In the genomic region with DNA sequence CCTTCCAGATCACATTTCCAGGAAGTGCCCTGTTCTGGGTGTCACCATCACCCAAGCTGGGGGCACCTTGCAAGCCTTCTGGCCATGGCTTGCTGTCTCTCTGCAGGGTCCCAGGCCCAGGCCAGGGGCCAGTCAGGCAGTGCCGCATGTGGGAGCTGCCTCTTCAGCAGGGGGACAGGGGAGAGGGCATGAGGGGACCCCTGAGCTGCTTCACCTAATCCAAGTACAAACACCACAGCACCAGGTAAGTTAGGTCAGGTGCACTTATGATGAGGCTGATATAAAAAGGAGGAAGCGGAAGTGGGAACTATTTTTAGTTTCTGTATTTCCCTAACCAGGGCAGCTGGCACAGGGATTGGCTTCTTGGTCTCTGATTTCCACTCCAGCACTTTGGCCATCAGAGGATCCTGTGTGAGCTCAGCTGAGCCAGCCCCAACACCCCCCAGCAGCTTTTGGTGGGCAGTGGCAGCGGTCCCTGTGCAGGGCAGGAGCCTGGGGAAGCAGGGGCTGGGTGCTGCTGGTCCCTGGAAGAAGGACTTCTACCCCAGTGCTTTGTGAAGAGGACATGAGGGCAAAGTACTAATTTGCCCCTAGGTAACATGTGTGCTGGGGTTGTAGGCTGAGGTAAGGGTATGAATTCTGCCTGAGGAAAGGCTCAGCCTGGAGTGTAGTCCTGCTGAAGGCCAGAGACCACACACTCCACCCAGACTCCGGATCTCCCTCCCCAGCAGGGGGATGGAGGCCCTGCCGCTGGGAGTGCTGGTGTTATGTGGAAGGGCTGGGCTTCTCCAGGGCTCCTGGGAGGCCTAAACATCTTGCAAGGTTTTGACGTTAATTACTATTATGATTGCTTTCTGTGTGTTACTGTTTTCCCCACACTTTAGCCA, we compare ENCODE assay signal across 2 cellular contexts.
TF ChIP-seq lines count a peak whose summit lies in the region.

No MANE protein-coding gene starts in this region.

TF ChIP-seq in SK-N-SH, 30 proteins besides CTCF, POLR2A, EP300 and RAD21 (continued from another document):
- TF ChIP-seq, protein P1, sequence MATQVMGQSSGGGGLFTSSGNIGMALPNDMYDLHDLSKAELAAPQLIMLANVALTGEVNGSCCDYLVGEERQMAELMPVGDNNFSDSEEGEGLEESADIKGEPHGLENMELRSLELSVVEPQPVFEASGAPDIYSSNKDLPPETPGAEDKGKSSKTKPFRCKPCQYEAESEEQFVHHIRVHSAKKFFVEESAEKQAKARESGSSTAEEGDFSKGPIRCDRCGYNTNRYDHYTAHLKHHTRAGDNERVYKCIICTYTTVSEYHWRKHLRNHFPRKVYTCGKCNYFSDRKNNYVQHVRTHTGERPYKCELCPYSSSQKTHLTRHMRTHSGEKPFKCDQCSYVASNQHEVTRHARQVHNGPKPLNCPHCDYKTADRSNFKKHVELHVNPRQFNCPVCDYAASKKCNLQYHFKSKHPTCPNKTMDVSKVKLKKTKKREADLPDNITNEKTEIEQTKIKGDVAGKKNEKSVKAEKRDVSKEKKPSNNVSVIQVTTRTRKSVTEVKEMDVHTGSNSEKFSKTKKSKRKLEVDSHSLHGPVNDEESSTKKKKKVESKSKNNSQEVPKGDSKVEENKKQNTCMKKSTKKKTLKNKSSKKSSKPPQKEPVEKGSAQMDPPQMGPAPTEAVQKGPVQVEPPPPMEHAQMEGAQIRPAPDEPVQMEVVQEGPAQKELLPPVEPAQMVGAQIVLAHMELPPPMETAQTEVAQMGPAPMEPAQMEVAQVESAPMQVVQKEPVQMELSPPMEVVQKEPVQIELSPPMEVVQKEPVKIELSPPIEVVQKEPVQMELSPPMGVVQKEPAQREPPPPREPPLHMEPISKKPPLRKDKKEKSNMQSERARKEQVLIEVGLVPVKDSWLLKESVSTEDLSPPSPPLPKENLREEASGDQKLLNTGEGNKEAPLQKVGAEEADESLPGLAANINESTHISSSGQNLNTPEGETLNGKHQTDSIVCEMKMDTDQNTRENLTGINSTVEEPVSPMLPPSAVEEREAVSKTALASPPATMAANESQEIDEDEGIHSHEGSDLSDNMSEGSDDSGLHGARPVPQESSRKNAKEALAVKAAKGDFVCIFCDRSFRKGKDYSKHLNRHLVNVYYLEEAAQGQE (IDR thresholded peaks at IDR 0.05; ENCODE audit: low read depth, low read length): no peak
- TF ChIP-seq MEF2A (IDR thresholded peaks at IDR 0.05; ENCODE audit: borderline replicate concordance, low read depth): no peak
- no peak for TF ChIP-seq FOXM1 (IDR thresholded peaks at IDR 0.05; ENCODE audit: low read depth)
- TF ChIP-seq, protein P2, sequence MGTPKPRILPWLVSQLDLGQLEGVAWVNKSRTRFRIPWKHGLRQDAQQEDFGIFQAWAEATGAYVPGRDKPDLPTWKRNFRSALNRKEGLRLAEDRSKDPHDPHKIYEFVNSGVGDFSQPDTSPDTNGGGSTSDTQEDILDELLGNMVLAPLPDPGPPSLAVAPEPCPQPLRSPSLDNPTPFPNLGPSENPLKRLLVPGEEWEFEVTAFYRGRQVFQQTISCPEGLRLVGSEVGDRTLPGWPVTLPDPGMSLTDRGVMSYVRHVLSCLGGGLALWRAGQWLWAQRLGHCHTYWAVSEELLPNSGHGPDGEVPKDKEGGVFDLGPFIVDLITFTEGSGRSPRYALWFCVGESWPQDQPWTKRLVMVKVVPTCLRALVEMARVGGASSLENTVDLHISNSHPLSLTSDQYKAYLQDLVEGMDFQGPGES (IDR thresholded peaks at IDR 0.05; ENCODE audit: low read depth, low read length): no peak

TF ChIP-seq in SK-N-SH treated with all-trans-retinoic acid at 6 μM for 48 hours, 23 proteins besides CTCF, POLR2A, EP300 and RAD21 (continued from another document):
- TF ChIP-seq, protein P3, sequence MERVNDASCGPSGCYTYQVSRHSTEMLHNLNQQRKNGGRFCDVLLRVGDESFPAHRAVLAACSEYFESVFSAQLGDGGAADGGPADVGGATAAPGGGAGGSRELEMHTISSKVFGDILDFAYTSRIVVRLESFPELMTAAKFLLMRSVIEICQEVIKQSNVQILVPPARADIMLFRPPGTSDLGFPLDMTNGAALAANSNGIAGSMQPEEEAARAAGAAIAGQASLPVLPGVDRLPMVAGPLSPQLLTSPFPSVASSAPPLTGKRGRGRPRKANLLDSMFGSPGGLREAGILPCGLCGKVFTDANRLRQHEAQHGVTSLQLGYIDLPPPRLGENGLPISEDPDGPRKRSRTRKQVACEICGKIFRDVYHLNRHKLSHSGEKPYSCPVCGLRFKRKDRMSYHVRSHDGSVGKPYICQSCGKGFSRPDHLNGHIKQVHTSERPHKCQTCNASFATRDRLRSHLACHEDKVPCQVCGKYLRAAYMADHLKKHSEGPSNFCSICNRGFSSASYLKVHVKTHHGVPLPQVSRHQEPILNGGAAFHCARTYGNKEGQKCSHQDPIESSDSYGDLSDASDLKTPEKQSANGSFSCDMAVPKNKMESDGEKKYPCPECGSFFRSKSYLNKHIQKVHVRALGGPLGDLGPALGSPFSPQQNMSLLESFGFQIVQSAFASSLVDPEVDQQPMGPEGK (CRISPR knock-in tag; IDR thresholded peaks at IDR 0.05; ENCODE audit: borderline replicate concordance): no peak
- TF ChIP-seq SNAI2 (CRISPR knock-in tag; IDR thresholded peaks at IDR 0.05) (no peak), ARNTL (CRISPR knock-in tag; IDR thresholded peaks at IDR 0.05; ENCODE audit: borderline replicate concordance, low read depth) (no peak), RARB (CRISPR knock-in tag; IDR thresholded peaks at IDR 0.05) (no peak), GLIS3 (CRISPR knock-in tag; IDR thresholded peaks at IDR 0.05) (no peak), CSDC2 (CRISPR knock-in tag; IDR thresholded peaks at IDR 0.05) (no peak), ZFP3 (CRISPR knock-in tag; IDR thresholded peaks at IDR 0.05) (no peak), ZFP30 (CRISPR knock-in tag; IDR thresholded peaks at IDR 0.05) (no peak), TCF4 (CRISPR knock-in tag; IDR thresholded peaks at IDR 0.05; ENCODE audit: borderline replicate concordance) (no peak), ZNF8 (CRISPR knock-in tag; IDR thresholded peaks at IDR 0.05) (no peak), PPARA (CRISPR knock-in tag; IDR thresholded peaks at IDR 0.05; ENCODE audit: borderline replicate concordance) (no peak), BACH2 (CRISPR knock-in tag; IDR thresholded peaks at IDR 0.05; ENCODE audit: borderline replicate concordance) (no peak), ESRRG (CRISPR knock-in tag; IDR thresholded peaks at IDR 0.05) (no peak)
- TF ChIP-seq, protein P4, sequence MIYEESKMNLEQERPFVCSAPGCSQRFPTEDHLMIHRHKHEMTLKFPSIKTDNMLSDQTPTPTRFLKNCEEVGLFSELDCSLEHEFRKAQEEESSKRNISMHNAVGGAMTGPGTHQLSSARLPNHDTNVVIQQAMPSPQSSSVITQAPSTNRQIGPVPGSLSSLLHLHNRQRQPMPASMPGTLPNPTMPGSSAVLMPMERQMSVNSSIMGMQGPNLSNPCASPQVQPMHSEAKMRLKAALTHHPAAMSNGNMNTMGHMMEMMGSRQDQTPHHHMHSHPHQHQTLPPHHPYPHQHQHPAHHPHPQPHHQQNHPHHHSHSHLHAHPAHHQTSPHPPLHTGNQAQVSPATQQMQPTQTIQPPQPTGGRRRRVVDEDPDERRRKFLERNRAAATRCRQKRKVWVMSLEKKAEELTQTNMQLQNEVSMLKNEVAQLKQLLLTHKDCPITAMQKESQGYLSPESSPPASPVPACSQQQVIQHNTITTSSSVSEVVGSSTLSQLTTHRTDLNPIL (CRISPR knock-in tag; IDR thresholded peaks at IDR 0.05; ENCODE audit: low read depth): no peak
- TF ChIP-seq, protein P5, sequence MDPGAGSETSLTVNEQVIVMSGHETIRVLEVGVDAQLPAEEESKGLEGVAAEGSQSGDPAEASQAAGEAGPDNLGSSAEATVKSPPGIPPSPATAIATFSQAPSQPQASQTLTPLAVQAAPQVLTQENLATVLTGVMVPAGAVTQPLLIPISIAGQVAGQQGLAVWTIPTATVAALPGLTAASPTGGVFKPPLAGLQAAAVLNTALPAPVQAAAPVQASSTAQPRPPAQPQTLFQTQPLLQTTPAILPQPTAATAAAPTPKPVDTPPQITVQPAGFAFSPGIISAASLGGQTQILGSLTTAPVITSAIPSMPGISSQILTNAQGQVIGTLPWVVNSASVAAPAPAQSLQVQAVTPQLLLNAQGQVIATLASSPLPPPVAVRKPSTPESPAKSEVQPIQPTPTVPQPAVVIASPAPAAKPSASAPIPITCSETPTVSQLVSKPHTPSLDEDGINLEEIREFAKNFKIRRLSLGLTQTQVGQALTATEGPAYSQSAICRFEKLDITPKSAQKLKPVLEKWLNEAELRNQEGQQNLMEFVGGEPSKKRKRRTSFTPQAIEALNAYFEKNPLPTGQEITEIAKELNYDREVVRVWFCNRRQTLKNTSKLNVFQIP (CRISPR knock-in tag; IDR thresholded peaks at IDR 0.05; ENCODE audit: borderline replicate concordance, low read depth): no peak
- TF ChIP-seq, protein P6, sequence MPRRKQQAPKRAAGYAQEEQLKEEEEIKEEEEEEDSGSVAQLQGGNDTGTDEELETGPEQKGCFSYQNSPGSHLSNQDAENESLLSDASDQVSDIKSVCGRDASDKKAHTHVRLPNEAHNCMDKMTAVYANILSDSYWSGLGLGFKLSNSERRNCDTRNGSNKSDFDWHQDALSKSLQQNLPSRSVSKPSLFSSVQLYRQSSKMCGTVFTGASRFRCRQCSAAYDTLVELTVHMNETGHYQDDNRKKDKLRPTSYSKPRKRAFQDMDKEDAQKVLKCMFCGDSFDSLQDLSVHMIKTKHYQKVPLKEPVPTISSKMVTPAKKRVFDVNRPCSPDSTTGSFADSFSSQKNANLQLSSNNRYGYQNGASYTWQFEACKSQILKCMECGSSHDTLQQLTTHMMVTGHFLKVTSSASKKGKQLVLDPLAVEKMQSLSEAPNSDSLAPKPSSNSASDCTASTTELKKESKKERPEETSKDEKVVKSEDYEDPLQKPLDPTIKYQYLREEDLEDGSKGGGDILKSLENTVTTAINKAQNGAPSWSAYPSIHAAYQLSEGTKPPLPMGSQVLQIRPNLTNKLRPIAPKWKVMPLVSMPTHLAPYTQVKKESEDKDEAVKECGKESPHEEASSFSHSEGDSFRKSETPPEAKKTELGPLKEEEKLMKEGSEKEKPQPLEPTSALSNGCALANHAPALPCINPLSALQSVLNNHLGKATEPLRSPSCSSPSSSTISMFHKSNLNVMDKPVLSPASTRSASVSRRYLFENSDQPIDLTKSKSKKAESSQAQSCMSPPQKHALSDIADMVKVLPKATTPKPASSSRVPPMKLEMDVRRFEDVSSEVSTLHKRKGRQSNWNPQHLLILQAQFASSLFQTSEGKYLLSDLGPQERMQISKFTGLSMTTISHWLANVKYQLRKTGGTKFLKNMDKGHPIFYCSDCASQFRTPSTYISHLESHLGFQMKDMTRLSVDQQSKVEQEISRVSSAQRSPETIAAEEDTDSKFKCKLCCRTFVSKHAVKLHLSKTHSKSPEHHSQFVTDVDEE (CRISPR knock-in tag; IDR thresholded peaks at IDR 0.05): no peak
